13 cellular contexts compared by ENCODE assay signal in the genomic region with DNA sequence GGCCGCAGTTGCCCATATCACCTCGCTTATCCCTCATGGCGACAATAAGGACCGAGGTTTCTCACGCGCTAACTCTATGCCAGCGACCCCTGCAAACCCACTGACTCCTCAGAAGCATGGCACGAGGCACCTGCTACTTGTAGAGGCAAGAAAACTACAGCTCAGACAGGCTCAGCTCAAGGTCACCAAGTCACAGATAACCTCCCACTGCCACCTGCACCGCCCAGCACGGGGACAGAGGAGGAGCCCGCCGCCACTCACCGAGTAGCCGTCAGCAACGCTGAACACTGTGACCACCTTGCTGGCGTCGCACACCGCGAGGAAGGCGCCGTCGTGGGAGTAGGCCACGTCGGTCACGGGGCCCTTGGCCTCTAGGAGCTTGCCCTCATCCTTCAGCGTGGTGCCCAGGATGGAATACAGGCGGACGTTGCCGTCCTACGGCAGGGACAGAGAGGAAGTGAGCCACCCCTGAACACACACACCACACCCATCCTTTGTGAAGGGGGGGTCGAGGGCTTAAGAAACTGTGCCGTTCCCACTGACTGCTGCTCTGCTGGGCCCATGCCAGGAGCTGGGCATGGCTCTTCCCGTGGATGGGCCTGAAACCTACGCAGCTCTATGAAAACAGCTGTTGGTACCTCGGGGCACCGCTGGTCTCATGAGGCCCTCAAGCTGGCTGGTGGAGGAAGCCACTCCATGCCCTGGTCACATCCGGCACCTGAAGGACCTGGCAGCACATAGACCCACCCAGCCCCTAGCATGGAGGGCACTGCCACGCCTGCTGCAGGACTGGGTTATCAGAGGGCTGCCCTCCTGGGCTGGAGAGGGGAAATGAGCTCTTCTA. TPM values are rescaled to one million over a fixed set of nuclear protein-coding genes. Genes with fewer than 3 reads are reported as not detected.
A peak's percentile ranks its signal among the peaks of the same experiment; 100 is the strongest.
DNase-seq lines count a peak whose midpoint lies in the region; ATAC-seq and TF ChIP-seq lines count a peak whose summit lies in the region.
"Had no signal": no experiment of that assay in that cellular context is flagged by ENCODE, and none has a peak within 500 bp of the region (broad histone marks: within the 10 kb centered on the region; RNA-seq: fewer than 3 reads in every experiment).

No MANE protein-coding gene starts in this region.

- H3K27ac ChIP-seq in esophagus muscularis mucosa (replicated peaks in 1 of 4) = peak overlapping the region; percentile 37 to 60 (median 45)
- H3K27ac ChIP-seq: epithelial cell of prostate had no signal

- H3K9me3 ChIP-seq in esophagus muscularis mucosa = no peaks in the 10 kb centered on the region

- intact Hi-C loops in esophagus muscularis mucosa (cut with DNase I) = no loop called here

- H3K27ac Mint-ChIP-seq in IgD-negative memory B cell = peak overlapping the region in 2 of 3 donors; percentile 43 to 56
- peak overlapping the region in 6 of 10 donors; percentile 20 to 83 (median 68) for H3K27ac Mint-ChIP-seq in naive thymus-derived CD8-positive, alpha-beta T cell
- H3K27ac Mint-ChIP-seq: brain had no signal

- POLR2A ChIA-PET in naive thymus-derived CD8-positive, alpha-beta T cell (lab: Charles Lee) = interaction anchor here (1.3 kb wide), 1 partner anchor 11 kb away, joined by 4 read pairs; no protein-coding TSS in a partner anchor

- TF ChIP-seq CTCF in esophagus muscularis mucosa (IDR thresholded peaks at IDR 0.05) = no peak

- H3K4me1 ChIP-seq in esophagus muscularis mucosa = peaks cover 28 to 59% (median 51%) of the 10 kb centered on the region in 4 donors

- TF ChIP-seq POLR2A in esophagus muscularis mucosa (IDR thresholded peaks at IDR 0.05; ENCODE audit: low read depth) = no peak

- H3K4me3 Mint-ChIP-seq in IgD-negative memory B cell = no peak overlapping the region
- H3K4me3 Mint-ChIP-seq in naive thymus-derived CD8-positive, alpha-beta T cell = no peak overlapping the region
- H3K4me3 Mint-ChIP-seq: brain had no signal

- H3K36me3 ChIP-seq in esophagus muscularis mucosa = peaks cover 92 to 99% (median 96%) of the 10 kb centered on the region in 4 donors

- no peaks in the 10 kb centered on the region for H3K27me3 ChIP-seq in esophagus muscularis mucosa

- 79% methylated on average over 27 of the region's 38 CpGs for WGBS in esophagus muscularis mucosa

- no peak overlapping the region for H3K4me3 ChIP-seq in esophagus muscularis mucosa

- no peaks in the 10 kb centered on the region for H3K27me3 Mint-ChIP-seq in IgD-negative memory B cell
- H3K27me3 Mint-ChIP-seq in naive thymus-derived CD8-positive, alpha-beta T cell = no peaks in the 10 kb centered on the region
- H3K27me3 Mint-ChIP-seq: brain had no signal

- peaks cover 0 to 1% (median 0%) of the 10 kb centered on the region in 3 donors for H3K4me1 Mint-ChIP-seq in IgD-negative memory B cell
- H3K4me1 Mint-ChIP-seq in naive thymus-derived CD8-positive, alpha-beta T cell = peaks cover 1 to 9% (median 3%) of the 10 kb centered on the region in 4 donors
- H3K4me1 Mint-ChIP-seq: brain had no signal

- peaks cover 3% of the 10 kb centered on the region for H3K36me3 Mint-ChIP-seq in IgD-negative memory B cell
- H3K36me3 Mint-ChIP-seq in naive thymus-derived CD8-positive, alpha-beta T cell = peaks cover 0 to 99% (median 18%) of the 10 kb centered on the region in 3 donors

- TF ChIP-seq EP300 in esophagus muscularis mucosa (IDR thresholded peaks at IDR 0.05) = no peak

- ATAC-seq in naive thymus-derived CD8-positive, alpha-beta T cell = no peak
- no peak for ATAC-seq in HG02571 (IDR thresholded peaks at IDR 0.05; ENCODE audit: unreplicated experiment)
- ATAC-seq: SK-N-SH treated with all-trans-retinoic acid at 6 μM for 48 hours had no signal

- peak; percentile 57 for DNase-seq in CD1c-positive myeloid dendritic cell (ENCODE audit: extremely low spot score)
- no peak for DNase-seq in esophagus muscularis mucosa (ENCODE audit: extremely low spot score)
- no peak for DNase-seq in naive thymus-derived CD8-positive, alpha-beta T cell
- no peak for DNase-seq in dedifferentiated amniotic fluid mesenchymal stem cell (ENCODE audit: extremely low spot score)
- no peak for DNase-seq in NCI-H2196 treated with DMSO at 0.1 percent for 48 hours (lab: John Stamatoyannopoulos, UW; ENCODE audit: unreplicated experiment)
- DNase-seq in T1000 (lab: John Stamatoyannopoulos, UW) = no peak
- DNase-seq: COR-L47, NCI-H1694 had no signal

- H3K9me3 Mint-ChIP-seq in IgD-negative memory B cell = no peaks in the 10 kb centered on the region
- H3K9me3 Mint-ChIP-seq in naive thymus-derived CD8-positive, alpha-beta T cell = no peaks in the 10 kb centered on the region
- H3K9me3 Mint-ChIP-seq: brain had no signal

RNA-seq across cellular contexts. Expression of a gene that starts 38.9 kb away (rescaled TPM):
- polyA plus RNA-seq in IgD-negative memory B cell = 213 TPM
- total RNA-seq in esophagus muscularis mucosa = 100 to 1,000 TPM; 361 to 536 (median 485) TPM
- 100 to 1,000 TPM; 295 to 300 TPM for total RNA-seq in naive thymus-derived CD8-positive, alpha-beta T cell
- 100 to 1,000 TPM; 304 to 378 (median 322) TPM for polyA plus RNA-seq in naive thymus-derived CD8-positive, alpha-beta T cell

RNA-seq across cellular contexts. Expression of a gene that starts 56.4 kb away (rescaled TPM):
- 0.41 TPM for polyA plus RNA-seq in IgD-negative memory B cell
- total RNA-seq in esophagus muscularis mucosa = 10 to 100 TPM in 1 of 4 donors, 1 to 10 TPM in 3; 5.6 to 10.5 (median 6.5) TPM
- 1 to 10 TPM; 3.0 to 3.4 TPM for total RNA-seq in naive thymus-derived CD8-positive, alpha-beta T cell
- polyA plus RNA-seq in naive thymus-derived CD8-positive, alpha-beta T cell = under 1 TPM in 2 of 3 donors, not detected in 1; 0.37 to 0.92 TPM
